In the genomic region with DNA sequence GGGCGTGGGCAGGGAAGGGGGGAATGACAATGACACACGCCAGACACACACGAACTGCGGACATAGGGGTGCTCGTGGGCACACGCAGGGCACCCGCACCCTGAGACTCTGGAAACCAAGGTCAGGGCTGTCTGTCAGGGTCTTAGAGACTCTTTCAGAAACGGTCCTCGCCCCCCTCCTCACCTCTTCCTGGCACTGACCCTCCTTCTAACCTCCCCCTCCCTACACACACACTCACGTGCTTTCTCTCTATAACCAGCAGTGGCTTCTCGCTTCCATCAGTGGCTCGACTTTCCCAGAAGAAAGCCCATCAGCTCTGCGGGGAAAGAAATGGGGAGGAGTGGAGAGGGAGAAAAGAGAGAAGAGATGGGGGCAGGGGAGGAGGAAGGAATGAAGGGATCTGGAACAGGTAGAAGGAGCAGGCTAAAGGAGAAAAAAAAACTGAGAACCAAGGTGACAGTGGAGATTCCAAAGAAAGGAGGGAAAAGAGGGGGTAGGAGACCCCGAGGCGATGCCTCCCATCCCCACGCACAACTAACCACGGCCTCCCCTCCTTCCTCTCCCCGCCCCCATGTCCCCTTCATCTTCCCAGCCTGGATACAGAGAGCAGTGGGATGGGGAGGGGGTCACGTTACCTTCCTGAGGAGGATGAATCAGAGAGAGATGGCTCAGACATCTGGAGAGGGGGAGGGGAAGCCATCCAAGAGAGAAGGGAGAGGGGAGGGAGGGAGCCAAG, we compare ENCODE assay signal across 15 cellular contexts. TPM values are rescaled to one million over a fixed set of nuclear protein-coding genes. Genes with fewer than 3 reads are reported as not detected.
DNase-seq lines count a peak whose midpoint lies in the region; ATAC-seq, FAIRE-seq and TF ChIP-seq lines count a peak whose summit lies in the region.
"Had no signal": no experiment of that assay in that cellular context is flagged by ENCODE, and none has a peak within 500 bp of the region (broad histone marks: within the 10 kb centered on the region; RNA-seq: fewer than 3 reads in every experiment).

No MANE protein-coding gene starts in this region.

- H4K20me1 ChIP-seq in DOHH2 (ENCODE audit: control insufficient read depth, insufficient read depth, low read depth, low read length) = peaks cover 35% of the 10 kb centered on the region
- H4K20me1 ChIP-seq in OCI-LY3 (ENCODE audit: insufficient read depth, low read length) = no peaks in the 10 kb centered on the region
- peaks cover 9% of the 10 kb centered on the region for H4K20me1 ChIP-seq in hepatocyte (ENCODE audit: insufficient read depth, poor library complexity, severe bottlenecking)

- DNase-seq in A172 (ENCODE audit: low spot score) (peak; percentile 42), hepatocyte (ENCODE audit: low spot score) (peak; percentile 50), DMS153 (lab: John Stamatoyannopoulos, UW) (no peak), kidney (no peak), cardiac septum (ENCODE audit: low spot score) (no peak)
- DNase-seq: foreskin keratinocyte; GOT3; NCI-H1105; stimulated activated CD4-positive, alpha-beta T cell treated with anti-CD3 and anti-CD28 coated beads, Interleukin-12 subunit alpha, Interleukin-12 subunit beta, amount 100 ng/mL, for 4 hours; stimulated activated naive B cell treated with anti-CD40 and anti-IgM and Interleukin-4, amounts not matched to agents 10 μg/mL and 1 μg/mL and 100 μg/mL, for 72 hours had no signal

- TF ChIP-seq CTCF in DOHH2 (IDR thresholded peaks at IDR 0.05; ENCODE audit: low read depth, low read length, poor library complexity, severe bottlenecking) = no peak
- no peak for TF ChIP-seq CTCF in OCI-LY3 (IDR thresholded peaks at IDR 0.05; ENCODE audit: low read depth, low read length)
- no peak for TF ChIP-seq CTCF in hepatocyte (IDR thresholded peaks at IDR 0.05; ENCODE audit: poor library complexity)
- TF ChIP-seq CTCF in kidney (IDR thresholded peaks at IDR 0.05; ENCODE audit: borderline replicate concordance, extremely low read depth, insufficient read depth) = no peak

- H3K79me2 ChIP-seq in DOHH2 (ENCODE audit: control insufficient read depth, low read length) = peaks cover 12% of the 10 kb centered on the region
- H3K79me2 ChIP-seq in OCI-LY3 (ENCODE audit: low read length) = no peaks in the 10 kb centered on the region
- no peaks in the 10 kb centered on the region for H3K79me2 ChIP-seq in hepatocyte

- H3K4me1 ChIP-seq in DOHH2 (ENCODE audit: control insufficient read depth, low read length) (peaks cover 64% of the 10 kb centered on the region), OCI-LY3 (ENCODE audit: low read length) (peaks cover 28% of the 10 kb centered on the region), hepatocyte (ENCODE audit: insufficient read depth) (peaks cover 26% of the 10 kb centered on the region), kidney (ENCODE audit: control insufficient read depth in 1 of 2, insufficient read depth in 1 of 2, low read depth in 1 of 2, low read length in 2 of 2) (peaks cover 5 to 22% of the 10 kb centered on the region in 2 donors)

- H3K27me3 ChIP-seq in DOHH2 (ENCODE audit: control insufficient read depth, low read length) = peaks cover 61% of the 10 kb centered on the region
- H3K27me3 ChIP-seq in OCI-LY3 (ENCODE audit: low read depth, low read length) = peaks cover 42% of the 10 kb centered on the region
- H3K27me3 ChIP-seq in hepatocyte = peaks cover 90% of the 10 kb centered on the region

- H2AFZ ChIP-seq in OCI-LY3 (ENCODE audit: low read depth, low read length) = no peak overlapping the region
- no peak overlapping the region for H2AFZ ChIP-seq in hepatocyte

- 5% methylated on average over 11 of the region's 19 CpGs for WGBS in hepatocyte (ENCODE audit: low lambda C conversion rate, missing lambda C conversion rate)

- H3K9ac ChIP-seq in OCI-LY3 (ENCODE audit: low read length) = no peak overlapping the region
- H3K9ac ChIP-seq in kidney (ENCODE audit: low read length in 2 of 2) = no peak overlapping the region

- FAIRE-seq in kidney (lab: Jason Lieb, UNC) = no peak

- H3K4me2 ChIP-seq in DOHH2 (ENCODE audit: low read length) = 0 out of 2 replicates have a peak overlapping the region, but pooled peaks have one; percentile 6
- 0 out of 2 replicates have a peak overlapping the region, but pooled peaks have one; percentile 9 for H3K4me2 ChIP-seq in OCI-LY3 (ENCODE audit: low read length)
- H3K4me2 ChIP-seq in hepatocyte = no peak overlapping the region

- H3K9me3 ChIP-seq in DOHH2 (ENCODE audit: control insufficient read depth, insufficient read depth, low read length) = no peaks in the 10 kb centered on the region
- no peaks in the 10 kb centered on the region for H3K9me3 ChIP-seq in OCI-LY3 (ENCODE audit: insufficient read depth, low read length)
- no peaks in the 10 kb centered on the region for H3K9me3 ChIP-seq in hepatocyte (ENCODE audit: low read depth)
- H3K9me3 ChIP-seq in kidney (ENCODE audit: control insufficient read depth in 1 of 2, low read length in 2 of 2) = no peaks in the 10 kb centered on the region

- intact Hi-C loops in kidney (cut with DNase I) = no loop called here
- intact Hi-C loops in cardiac septum (cut with DNase I) = loop anchor here (10.0 kb wide), 1 partner anchor 272 kb away; a partner anchor contains a TSS

- H3K36me3 ChIP-seq in DOHH2 (ENCODE audit: control insufficient read depth, low read length) (peaks cover under 1% of the 10 kb centered on the region; the same call in 1 of the 2 replicates), OCI-LY3 (replicated peaks; ENCODE audit: low read depth, low read length) (peaks cover 1% of the 10 kb centered on the region), hepatocyte (replicated peaks; ENCODE audit: insufficient read depth, low read depth) (no peaks in the 10 kb centered on the region), kidney (ENCODE audit: control insufficient read depth in 1 of 2, insufficient read depth in 2 of 2, low read length in 2 of 2) (no peaks in the 10 kb centered on the region)

- H3K4me3 ChIP-seq in DOHH2 (ENCODE audit: low read length) = no peak overlapping the region
- no peak overlapping the region for H3K4me3 ChIP-seq in OCI-LY3 (ENCODE audit: low read length)
- H3K4me3 ChIP-seq in hepatocyte = no peak overlapping the region
- no peak overlapping the region for H3K4me3 ChIP-seq in kidney (ENCODE audit: low read length in 2 of 2)

- no peak for ATAC-seq in GM21515 (IDR thresholded peaks at IDR 0.05; ENCODE audit: unreplicated experiment)
- ATAC-seq: foreskin keratinocyte; stimulated activated naive B cell treated with anti-CD40 and anti-IgM and Interleukin-4, amounts not matched to agents 10 μg/mL and 1 μg/mL and 100 μg/mL, for 72 hours had no signal

- no peak overlapping the region for H3K27ac ChIP-seq in DOHH2 (ENCODE audit: low read depth, low read length)
- no peak overlapping the region for H3K27ac ChIP-seq in OCI-LY3 (ENCODE audit: low read length)
- no peak overlapping the region for H3K27ac ChIP-seq in hepatocyte
- no peak overlapping the region for H3K27ac ChIP-seq in kidney (ENCODE audit: low read depth in 2 of 2, low read length in 2 of 2)
- H3K27ac ChIP-seq: foreskin keratinocyte had no signal

- no peaks in the 10 kb centered on the region for H3K9me2 ChIP-seq in DOHH2 (replicated peaks; ENCODE audit: control insufficient read depth, low read length)
- H3K9me2 ChIP-seq in hepatocyte (replicated peaks; ENCODE audit: insufficient read depth) = no peaks in the 10 kb centered on the region

- H3F3A ChIP-seq in DOHH2 (ENCODE audit: control insufficient read depth, insufficient read depth) = peaks cover 12% of the 10 kb centered on the region

RNA-seq across cellular contexts. Expression of a gene that starts 1.7 kb away (rescaled TPM):
- total RNA-seq in A172 (2014; rRNA removed; shearing (Covaris generic)) = 1.0 and 1.3 TPM in 2 replicates
- total RNA-seq in hepatocyte (0.30 and 0.32 TPM in 2 replicates), kidney (0.38 TPM), cardiac septum (0.08 TPM)
- polyA plus RNA-seq in hepatocyte (0.19 and 0.80 TPM in 2 replicates), kidney (ENCODE audit: insufficient read depth, low read depth, low replicate concordance) (2.2 TPM)
- total RNA-seq: mononuclear cell had no signal

RNA-seq across cellular contexts. Expression of a gene that starts 12.8 kb away (rescaled TPM):
- total RNA-seq in A172 (2014; rRNA removed; shearing (Covaris generic)) = 332 and 409 TPM in 2 replicates
- total RNA-seq in hepatocyte = 85.8 and 118 TPM in 2 replicates
- polyA plus RNA-seq in hepatocyte = 31.1 and 32.0 TPM in 2 replicates
- total RNA-seq in kidney = 50.4 TPM
- 133 TPM for polyA plus RNA-seq in kidney (ENCODE audit: insufficient read depth, low read depth, low replicate concordance)
- total RNA-seq in cardiac septum = 12.1 TPM

RNA-seq across cellular contexts. Expression of a gene that starts 13.0 kb away (rescaled TPM):
- 0.93 TPM in 1 of 2 replicates, not detected in the other for total RNA-seq in A172 (2014; rRNA removed; shearing (Covaris generic))
- total RNA-seq in hepatocyte = not detected in 2 replicates
- not detected in 2 replicates for polyA plus RNA-seq in hepatocyte
- not detected for total RNA-seq in kidney
- not detected for polyA plus RNA-seq in kidney (ENCODE audit: insufficient read depth, low read depth, low replicate concordance)
- total RNA-seq in cardiac septum = not detected
- total RNA-seq: foreskin keratinocyte, mononuclear cell had no signal
- polyA plus RNA-seq: foreskin keratinocyte had no signal

RNA-seq across cellular contexts. Expression of a gene that starts 33.8 kb away (rescaled TPM):
- not detected in 2 replicates for total RNA-seq in A172 (2014; rRNA removed; shearing (Covaris generic))
- total RNA-seq in hepatocyte = 6.3 and 8.4 TPM in 2 replicates
- 10.5 and 14.0 TPM in 2 replicates for polyA plus RNA-seq in hepatocyte
- total RNA-seq in kidney = 0.25 TPM
- 0.37 TPM for polyA plus RNA-seq in kidney (ENCODE audit: insufficient read depth, low read depth, low replicate concordance)
- total RNA-seq in cardiac septum = not detected
- total RNA-seq: cerebellum, foreskin keratinocyte, mononuclear cell had no signal
- polyA plus RNA-seq: foreskin keratinocyte had no signal

RNA-seq across cellular contexts. Expression of a gene that starts 40.2 kb away (rescaled TPM):
- 463 and 480 TPM in 2 replicates for total RNA-seq in A172 (2014; rRNA removed; shearing (Covaris generic))
- total RNA-seq in hepatocyte (81.8 and 98.2 TPM in 2 replicates), kidney (9.9 TPM), cardiac septum (27.2 TPM)
- polyA plus RNA-seq in hepatocyte (181 and 185 TPM in 2 replicates), kidney (ENCODE audit: insufficient read depth, low read depth, low replicate concordance) (3.5 TPM)

Comparison
In these comparisons a context has a peak if more than half of its experiments do, and no peak if none do; other contexts are left out.
1. DNase-seq: peak in A172 (single experiment) and hepatocyte (single experiment); none in DMS153 (single experiment), kidney (single experiment) and cardiac septum (single experiment).